In genomic region chr7:75842836-75843446, GRCh38 we compare ENCODE assay signal across 1 cellular context.
TF ChIP-seq lines count a peak whose summit lies in the region.

No MANE protein-coding gene starts in this region.

TF ChIP-seq in HepG2, 621 proteins besides CTCF, POLR2A, EP300 and RAD21 (continued from another document):
- TF ChIP-seq USF2 (IDR thresholded peaks at IDR 0.05; ENCODE audit: low read depth, low read length) (no peak), USF2 (CRISPR knock-in tag; IDR thresholded peaks at IDR 0.05; ENCODE audit: borderline replicate concordance) (no peak), KDM4B (CRISPR knock-in tag; IDR thresholded peaks at IDR 0.05) (no peak), FOXP1 (IDR thresholded peaks at IDR 0.05) (no peak), FOXP1 (CRISPR knock-in tag; IDR thresholded peaks at IDR 0.05) (0 out of 2 replicates have a peak, but pooled peaks have one; percentile 28), BRF2 (CRISPR knock-in tag; IDR thresholded peaks at IDR 0.05) (no peak), ZNF570 (CRISPR knock-in tag; IDR thresholded peaks at IDR 0.05; ENCODE audit: borderline replicate concordance) (no peak), SCMH1 (CRISPR knock-in tag; IDR thresholded peaks at IDR 0.05; ENCODE audit: borderline replicate concordance) (no peak), PATZ1 (CRISPR knock-in tag; IDR thresholded peaks at IDR 0.05) (0 out of 2 replicates have a peak, but pooled peaks have one; percentile 11), ZNF720 (CRISPR knock-in tag; IDR thresholded peaks at IDR 0.05) (no peak), TIGD3 (CRISPR knock-in tag; IDR thresholded peaks at IDR 0.05; ENCODE audit: borderline replicate concordance) (no peak), HNRNPL (IDR thresholded peaks at IDR 0.05; ENCODE audit: low read depth, low read length) (no peak), ZNF101 (CRISPR knock-in tag; IDR thresholded peaks at IDR 0.05; ENCODE audit: borderline replicate concordance, low read depth) (no peak), MYNN (CRISPR knock-in tag; IDR thresholded peaks at IDR 0.05; ENCODE audit: low read depth) (no peak), ATM (IDR thresholded peaks at IDR 0.05; ENCODE audit: borderline replicate concordance) (no peak), LBX2 (CRISPR knock-in tag; IDR thresholded peaks at IDR 0.05; ENCODE audit: borderline replicate concordance) (no peak), SOX5 (CRISPR knock-in tag; IDR thresholded peaks at IDR 0.05; ENCODE audit: borderline replicate concordance) (peak; percentile 66; the same call in 1 of the 2 replicates), DR1 (CRISPR knock-in tag; IDR thresholded peaks at IDR 0.05) (no peak), ZNF251 (CRISPR knock-in tag; IDR thresholded peaks at IDR 0.05) (no peak), SOX6 (IDR thresholded peaks at IDR 0.05) (no peak), SOX6 (CRISPR knock-in tag; IDR thresholded peaks at IDR 0.05) (peak; percentile 83), ZBTB33 (CRISPR knock-in tag; IDR thresholded peaks at IDR 0.05) (no peak), CEBPB (IDR thresholded peaks at IDR 0.05; ENCODE audit: borderline replicate concordance, low read depth, low read length) (peak; percentile 76), ZNF598 (CRISPR knock-in tag; IDR thresholded peaks at IDR 0.05; ENCODE audit: borderline replicate concordance) (no peak)
